9 cellular contexts compared by ENCODE assay signal in the genomic region with DNA sequence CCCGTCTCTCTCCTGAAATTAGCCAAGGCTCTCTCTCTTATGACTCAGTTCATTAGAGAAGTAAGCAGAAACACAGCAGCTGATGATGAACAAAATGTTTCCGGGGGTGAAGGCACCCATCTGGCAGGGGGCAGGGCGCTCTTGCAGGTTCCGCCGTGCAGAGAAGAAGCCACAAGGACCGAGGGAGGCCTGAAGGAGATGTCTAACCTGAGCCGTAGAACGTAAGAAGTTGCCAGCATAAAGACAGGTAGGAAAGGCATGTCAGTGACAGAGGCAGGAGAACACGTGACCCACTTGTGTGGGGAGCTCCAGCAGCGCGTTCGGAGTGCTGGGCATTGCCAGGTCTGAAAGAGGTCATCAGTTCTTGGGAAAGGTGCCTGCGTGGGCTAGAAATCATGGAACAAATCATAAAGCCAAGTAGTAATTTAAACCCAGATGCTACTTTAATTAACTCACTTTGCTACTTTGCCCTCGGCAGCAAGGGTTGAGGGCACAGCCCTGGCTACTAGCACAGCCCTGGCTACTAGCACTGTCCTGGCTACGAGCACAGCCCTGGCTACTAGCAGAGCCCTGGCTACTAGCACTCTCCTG.
DNase-seq lines count a peak whose midpoint lies in the region; ATAC-seq lines count a peak whose summit lies in the region.
"Had no signal": no experiment of that assay in that cellular context is flagged by ENCODE, and none has a peak within 500 bp of the region (broad histone marks: within the 10 kb centered on the region; RNA-seq: fewer than 3 reads in every experiment).

No MANE protein-coding gene starts in this region.

- peaks cover 2% of the 10 kb centered on the region for H3K9me3 Mint-ChIP-seq in activated naive CD8-positive, alpha-beta T cell treated with anti-CD3 and anti-CD28 coated beads, Interleukin-2, amount 10 ng/mL, durations not matched to agents 7 days and 5 days

- no peaks in the 10 kb centered on the region for H3K4me1 ChIP-seq in mesodermal cell (ENCODE audit: control insufficient read depth, insufficient read depth, low read length, poor library complexity, severe bottlenecking)
- H3K4me1 ChIP-seq: Caco-2 had no signal

- peaks cover 35% of the 10 kb centered on the region for H3K4me1 Mint-ChIP-seq in activated naive CD8-positive, alpha-beta T cell treated with anti-CD3 and anti-CD28 coated beads, Interleukin-2, amount 10 ng/mL, durations not matched to agents 7 days and 5 days

- peaks cover 43% of the 10 kb centered on the region for H3K36me3 Mint-ChIP-seq in activated naive CD8-positive, alpha-beta T cell treated with anti-CD3 and anti-CD28 coated beads, Interleukin-2, amount 10 ng/mL, durations not matched to agents 7 days and 5 days

- POLR2A ChIA-PET in activated naive CD8-positive, alpha-beta T cell treated with anti-CD3 and anti-CD28 coated beads, Interleukin-2, amount 10 ng/mL, durations not matched to agents 7 days and 5 days (lab: Charles Lee) = interaction anchor here (1.0 to 1.2 kb wide), 2 partner anchors 31 to 76 kb away, joined by 3 read pairs; no protein-coding TSS in a partner anchor

- peak; percentile 83 for ATAC-seq in activated naive CD8-positive, alpha-beta T cell treated with anti-CD3 and anti-CD28 coated beads, Interleukin-2, amount 10 ng/mL, durations not matched to agents 7 days and 5 days (ENCODE audit: low read depth)
- ATAC-seq in HG03469 (IDR thresholded peaks at IDR 0.05; ENCODE audit: unreplicated experiment) (no peak), HG03521 (IDR thresholded peaks at IDR 0.05; ENCODE audit: unreplicated experiment) (no peak)

- H3K4me3 ChIP-seq in mesodermal cell (ENCODE audit: extremely low read depth, insufficient read depth, low read length, poor library complexity, severe bottlenecking) = no peak overlapping the region

- H3K27ac ChIP-seq in mesodermal cell (ENCODE audit: low read depth, low read length, severe bottlenecking) = peak overlapping the region; percentile 36

- H3K27me3 Mint-ChIP-seq in activated naive CD8-positive, alpha-beta T cell treated with anti-CD3 and anti-CD28 coated beads, Interleukin-2, amount 10 ng/mL, durations not matched to agents 7 days and 5 days = no peaks in the 10 kb centered on the region

- 92 to 94% methylated on average over 14 of the region's 15 CpGs for WGBS in mesodermal cell (ENCODE audit: insufficient coverage in 2 of 2), 2 experiments

- DNase-seq in Ammon's horn (ENCODE audit: low spot score) (peak; percentile 45), NCI-H187 treated with DMSO at 0.1 percent for 48 hours (lab: John Stamatoyannopoulos, UW) (peak; percentile 37), medulla oblongata (ENCODE audit: extremely low spot score) (no peak), SK-N-DZ (ENCODE audit: low spot score) (no peak)
- peak; percentile 62 for DNase-seq in activated naive CD8-positive, alpha-beta T cell treated with anti-CD3 and anti-CD28 coated beads, Interleukin-2, amount 10 ng/mL, durations not matched to agents 7 days and 5 days
- DNase-seq: Caco-2 had no signal

- H3K27ac Mint-ChIP-seq in activated naive CD8-positive, alpha-beta T cell treated with anti-CD3 and anti-CD28 coated beads, Interleukin-2, amount 10 ng/mL, durations not matched to agents 7 days and 5 days = peak overlapping the region; percentile 85

- peak overlapping the region; percentile 67 for H3K4me3 Mint-ChIP-seq in activated naive CD8-positive, alpha-beta T cell treated with anti-CD3 and anti-CD28 coated beads, Interleukin-2, amount 10 ng/mL, durations not matched to agents 7 days and 5 days

- H3K9me3 ChIP-seq in mesodermal cell (ENCODE audit: control insufficient read depth, low read length) = peaks cover 13% of the 10 kb centered on the region
- H3K9me3 ChIP-seq: Caco-2 had no signal

- peaks cover 17% of the 10 kb centered on the region for H3K36me3 ChIP-seq in mesodermal cell (ENCODE audit: control insufficient read depth, insufficient read depth, low read length)

Comparison
In these comparisons a context has a peak if more than half of its experiments do, and no peak if none do; other contexts are left out.
1. DNase-seq: peak in Ammon's horn (single experiment), NCI-H187 treated with DMSO at 0.1 percent for 48 hours (single experiment) and activated naive CD8-positive, alpha-beta T cell treated with anti-CD3 and anti-CD28 coated beads, Interleukin-2, amount 10 ng/mL, durations not matched to agents 7 days and 5 days (single experiment); none in medulla oblongata (single experiment) and SK-N-DZ (single experiment).